8 cellular contexts compared by ENCODE assay signal in the genomic region with DNA sequence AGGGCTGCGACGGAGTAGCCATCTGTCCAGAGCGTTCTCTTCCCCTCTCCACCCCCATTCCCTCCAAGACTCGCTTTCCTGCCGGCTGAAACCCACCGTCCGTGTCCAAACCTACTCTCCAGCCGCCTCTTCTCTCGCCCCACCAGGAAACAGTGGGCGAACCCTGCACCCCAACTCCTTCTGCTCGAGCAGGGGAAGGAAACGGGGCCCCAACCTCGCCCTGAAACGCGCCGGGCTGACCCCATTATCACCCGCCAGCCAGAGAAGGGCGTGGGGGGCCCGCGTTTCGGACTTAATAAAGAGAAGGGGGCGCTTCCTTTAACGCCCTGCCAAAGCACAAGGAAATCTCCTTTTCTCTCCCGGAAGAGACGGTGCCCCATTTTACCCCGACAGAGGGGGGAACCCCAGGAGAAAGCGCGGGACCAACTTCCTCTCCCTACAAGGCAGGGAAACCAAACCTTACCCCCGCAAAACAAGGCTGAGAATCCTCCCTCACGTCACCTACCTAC. TPM values are rescaled to one million over a fixed set of nuclear protein-coding genes. Genes with fewer than 3 reads are reported as not detected.
DNase-seq lines count a peak whose midpoint lies in the region; ATAC-seq, FAIRE-seq and TF ChIP-seq lines count a peak whose summit lies in the region.

No MANE protein-coding gene starts in this region.

- POLR2A ChIA-PET in K562 (lab: Yijun Ruan, JAX) = interaction anchor here (0.6 to 1.6 kb wide), 4 partner anchors 12 to 541 kb away, joined by 3 to 8 read pairs (median 4); no protein-coding TSS in a partner anchor

- H3K4me3 ChIP-seq in SU-DHL-6 (ENCODE audit: insufficient read depth, low read length, poor library complexity, severe bottlenecking) (peak overlapping the region; percentile 97), K562 (peak overlapping the region; percentile 89)

- no peaks in the 10 kb centered on the region for H3K9me2 ChIP-seq in SU-DHL-6 (replicated peaks; ENCODE audit: insufficient read depth, low read length)

- H3K9me3 ChIP-seq in SU-DHL-6 (ENCODE audit: insufficient read depth, low read length) (no peaks in the 10 kb centered on the region), K562 (replicated peaks; ENCODE audit: control insufficient read depth, insufficient read depth, low read depth, low read length) (no peaks in the 10 kb centered on the region)

- no peak for FAIRE-seq in K562 (lab: Jason Lieb, UNC)

- CTCF ChIA-PET in K562 (lab: Yijun Ruan, JAX; ENCODE audit: low intra/inter-chr PET ratio) = no interaction called here

- intact Hi-C loops in K562 (cut with micrococcal nuclease) = loop anchor here (5.0 kb wide), 1 partner anchor 249 kb away; a partner anchor contains a TSS

- TF ChIP-seq EP300 in K562 (IDR thresholded peaks at IDR 0.05; ENCODE audit: low read length) = no peak

- H3K27me3 ChIP-seq in SU-DHL-6 (ENCODE audit: low read length) (no peaks in the 10 kb centered on the region), K562 (ENCODE audit: control insufficient read depth in 2 of 2, insufficient read depth in 2 of 2, low read length in 2 of 2) (no peaks in the 10 kb centered on the region), layer of hippocampus (ENCODE audit: control insufficient read depth, insufficient read depth, low read length) (no peaks in the 10 kb centered on the region)

- H3K79me2 ChIP-seq in SU-DHL-6 (ENCODE audit: insufficient read depth, low read length) = peaks cover 57% of the 10 kb centered on the region
- peaks cover 63% of the 10 kb centered on the region for H3K79me2 ChIP-seq in K562 (ENCODE audit: control insufficient read depth, insufficient read depth, low read length)

- TF ChIP-seq RAD21 in K562 (CRISPR knock-in tag; conservative IDR thresholded peaks at IDR 0.05 in 1 of 2, IDR thresholded peaks at IDR 0.05 in 1 of 2) = no peak

- H3K36me3 ChIP-seq in SU-DHL-6 (ENCODE audit: low read length) = peaks cover 11% of the 10 kb centered on the region; the same call in 1 of the 2 replicates
- H3K36me3 ChIP-seq in K562 (ENCODE audit: control insufficient read depth, insufficient read depth, low read length) = peaks cover 29% of the 10 kb centered on the region; the same call in 2 of the 3 replicates

- H3K4me2 ChIP-seq in SU-DHL-6 (ENCODE audit: low read depth, low read length, poor library complexity, severe bottlenecking) = peak overlapping the region; percentile 85
- peak overlapping the region; percentile 88 for H3K4me2 ChIP-seq in K562 (ENCODE audit: insufficient read depth, low read length)

- H3F3A ChIP-seq in SU-DHL-6 (ENCODE audit: insufficient read depth) = peaks cover 60% of the 10 kb centered on the region

- H2AFZ ChIP-seq in SU-DHL-6 (ENCODE audit: low read depth, low read length, severe bottlenecking) (no peak overlapping the region), K562 (ENCODE audit: low read depth, low read length) (no peak overlapping the region)

- H3K4me1 ChIP-seq in K562 (replicated peaks in 1 of 2; ENCODE audit: control insufficient read depth in 2 of 2, insufficient read depth in 2 of 2, low read length in 2 of 2) = peaks cover 20 to 35% of the 10 kb centered on the region in 2 experiments

- ATAC-seq in K562 = peak; percentile 0; the same call in 1 of the 3 replicates
- no peak for ATAC-seq in HG02970 (IDR thresholded peaks at IDR 0.05; ENCODE audit: low FRiP score, unreplicated experiment)
- ATAC-seq in HG03571 (IDR thresholded peaks at IDR 0.05; ENCODE audit: unreplicated experiment) = no peak
- ATAC-seq in HG02588 (IDR thresholded peaks at IDR 0.05; ENCODE audit: unreplicated experiment) = no peak

- in situ Hi-C loops in K562 (cut with MboI) = no loop called here

- 1% methylated on average over 26 of the region's 30 CpGs for WGBS in K562 (ENCODE audit: insufficient coverage, low coverage, missing lambda C conversion rate)

- H3K27ac ChIP-seq in SU-DHL-6 (ENCODE audit: low read depth, low read length) = peak overlapping the region; percentile 97
- H3K27ac ChIP-seq in K562 (ENCODE audit: extremely low read depth, low read depth, low read length) = peak overlapping the region; percentile 96
- H3K27ac ChIP-seq in layer of hippocampus (ENCODE audit: low read depth, low read length) = peak overlapping the region; percentile 100

- TF ChIP-seq CTCF in SU-DHL-6 (IDR thresholded peaks at IDR 0.05; ENCODE audit: insufficient read depth, low read length, poor library complexity, severe bottlenecking) (no peak), K562 (IDR thresholded peaks at IDR 0.05 in 2 of 3, conservative IDR thresholded peaks at IDR 0.05 in 1 of 3; ENCODE audit: insufficient read depth in 2 of 3, low read depth in 1 of 3, low read length in 3 of 3) (0 out of 6 replicates have a peak, but pooled peaks of 1 of the 3 experiments have one; percentile 2)

- peak overlapping the region; percentile 100 for H3K9ac ChIP-seq in SU-DHL-6 (ENCODE audit: low read length)
- H3K9ac ChIP-seq in K562 (ENCODE audit: insufficient read depth in 1 of 2, low read depth in 2 of 2, low read length in 2 of 2) = peak overlapping the region; percentile 98 to 99

- no peaks in the 10 kb centered on the region for H3K9me1 ChIP-seq in K562 (ENCODE audit: control insufficient read depth, insufficient read depth, low read length)

- peak in 3 of 4 experiments; percentile 40 to 51 (median 44) for DNase-seq in K562 (ENCODE audit: extremely low read depth in 1 of 4, low spot score in 3 of 4)
- peak; percentile 30 for DNase-seq in stimulated activated CD8-positive, alpha-beta memory T cell treated with anti-CD3 and anti-CD28 coated beads, Interleukin-12 subunit alpha, Interleukin-12 subunit beta, amount 100 ng/mL, for 4 hours (ENCODE audit: low read depth)

- H4K20me1 ChIP-seq in SU-DHL-6 (ENCODE audit: low read depth, low read length) = no peaks in the 10 kb centered on the region
- H4K20me1 ChIP-seq in K562 (replicated peaks; ENCODE audit: control insufficient read depth, insufficient read depth, low read length) = no peaks in the 10 kb centered on the region

- TSS peak; percentile 37 for BruUV-seq in K562 (replicated peaks; lab: Mats Ljungman, UMichigan)

- TF ChIP-seq POLR2A in GM19193 (IDR thresholded peaks at IDR 0.05; ENCODE audit: extremely low read depth, insufficient read depth, insufficient read length) (peak; percentile 50), K562 (conservative IDR thresholded peaks at IDR 0.05) (peak; percentile 63)

TF ChIP-seq in K562, 482 proteins besides CTCF, POLR2A, EP300 and RAD21 (continues in another document):
- 0 out of 4 replicates have a peak, but pooled peaks of 1 of the 2 experiments have one; percentile 8 for TF ChIP-seq NONO (IDR thresholded peaks at IDR 0.05; ENCODE audit: low read depth in 2 of 2, low read length in 1 of 2)
- peak; percentile 31 for TF ChIP-seq CHD1 (IDR thresholded peaks at IDR 0.05; ENCODE audit: low read length)

RNA-seq across cellular contexts. Expression of a gene that starts 2.4 kb away (rescaled TPM):
- 66.1 and 83.6 TPM in 2 replicates for total RNA-seq in K562 (2011; cell fraction: chromatin; rRNA removed; ENCODE audit: low replicate concordance)
- total RNA-seq in K562 (2011; cell fraction: nucleolus; rRNA removed) = 24.1 and 34.0 TPM in 2 replicates
- 30.9 TPM in 2 replicates for total RNA-seq in K562 (2011; cell fraction: nucleoplasm; rRNA removed)
- 18.3 and 26.0 TPM in 2 replicates for total RNA-seq in K562 (2014; rRNA removed)
- 19.6 and 24.1 TPM in 2 replicates for total RNA-seq in K562 (2014; rRNA removed; fragmentation: Illumina TruSeq; extraction: Trizol)
- 13.2 and 19.1 TPM in 2 replicates for total RNA-seq in K562 (2015; rRNA removed; fragmentation: Illumina TruSeq; extraction: Trizol)
- 59.5 and 75.6 TPM in 2 replicates for total RNA-seq in K562 (2021)
- polyA plus RNA-seq in K562 (2011; rRNA removed) = 4.0 and 5.3 TPM in 2 replicates
- polyA plus RNA-seq in K562 (2011; cell fraction: cytosol; rRNA removed) = 2.2 and 3.7 TPM in 2 replicates
- polyA plus RNA-seq in K562 (2011; cell fraction: nucleus; rRNA removed) = 14.1 and 22.9 TPM in 2 replicates
- polyA plus RNA-seq in K562 (2012) = 11.1 and 39.1 TPM in 2 replicates
- polyA plus RNA-seq in K562 (2014; fragmentation: Illumina TruSeq; extraction: Trizol) = 33.5 and 33.7 TPM in 2 replicates
- polyA plus RNA-seq in K562 (2014; fragmentation: Nextera tagmentation; extraction: Ambion mirVana) = 1 to 10 TPM; 2.2 to 8.0 TPM
- 14.4 and 17.6 TPM in 2 replicates for polyA plus RNA-seq in K562 (2014; rRNA removed)
- polyA minus RNA-seq in K562 (2011; rRNA and poly(A)+ RNA removed) = 14.0 and 14.6 TPM in 2 replicates
- polyA minus RNA-seq in K562 (2011; cell fraction: cytosol; rRNA and poly(A)+ RNA removed) = 23.3 and 31.7 TPM in 2 replicates
- polyA minus RNA-seq in K562 (2011; cell fraction: nucleus; rRNA and poly(A)+ RNA removed) = 7.5 and 15.8 TPM in 2 replicates

RNA-seq across cellular contexts. Expression of a gene that starts 19.5 kb away (rescaled TPM):
- 86.7 and 121 TPM in 2 replicates for total RNA-seq in K562 (2011; cell fraction: chromatin; rRNA removed; ENCODE audit: low replicate concordance)
- 37.9 and 42.4 TPM in 2 replicates for total RNA-seq in K562 (2011; cell fraction: nucleolus; rRNA removed)
- 54.9 and 55.4 TPM in 2 replicates for total RNA-seq in K562 (2011; cell fraction: nucleoplasm; rRNA removed)
- total RNA-seq in K562 (2014; rRNA removed) (194 and 213 TPM in 2 replicates), K562 (2014; rRNA removed; fragmentation: Illumina TruSeq; extraction: Trizol) (215 and 244 TPM in 2 replicates), K562 (2015; rRNA removed; fragmentation: Illumina TruSeq; extraction: Trizol) (220 and 231 TPM in 2 replicates), K562 (2021) (205 and 217 TPM in 2 replicates)
- polyA plus RNA-seq in K562 (2011; rRNA removed) (199 and 297 TPM in 2 replicates), K562 (2014; fragmentation: Illumina TruSeq; extraction: Trizol) (293 and 299 TPM in 2 replicates), K562 (2014; fragmentation: Nextera tagmentation; extraction: Ambion mirVana) (100 to 1,000 TPM in 1 of 2 experiments, 10 to 100 TPM in 1; 82.8 to 133 TPM), K562 (2014; rRNA removed) (250 and 273 TPM in 2 replicates)
- 175 and 205 TPM in 2 replicates for polyA plus RNA-seq in K562 (2011; cell fraction: cytosol; rRNA removed)
- 41.2 and 60.5 TPM in 2 replicates for polyA plus RNA-seq in K562 (2011; cell fraction: nucleus; rRNA removed)
- polyA plus RNA-seq in K562 (2012) = 207 and 215 TPM in 2 replicates
- 138 and 156 TPM in 2 replicates for polyA minus RNA-seq in K562 (2011; rRNA and poly(A)+ RNA removed)
- 63.5 and 64.3 TPM in 2 replicates for polyA minus RNA-seq in K562 (2011; cell fraction: cytosol; rRNA and poly(A)+ RNA removed)
- polyA minus RNA-seq in K562 (2011; cell fraction: nucleus; rRNA and poly(A)+ RNA removed) = 11.0 and 20.4 TPM in 2 replicates
